ENCODE assay signal across 16 cellular contexts in genomic region chr10:33099748-33100147, GRCh38.
DNase-seq lines count a peak whose midpoint lies in the region; ATAC-seq and TF ChIP-seq lines count a peak whose summit lies in the region.
"Had no signal": no experiment of that assay in that cellular context is flagged by ENCODE, and none has a peak within 500 bp of the region (broad histone marks: within the 10 kb centered on the region; RNA-seq: fewer than 3 reads in every experiment).

No MANE protein-coding gene starts in this region.

- no peak overlapping the region for H4K5ac ChIP-seq in mesendoderm (ENCODE audit: low read length)

- H4K8ac ChIP-seq in mesendoderm (ENCODE audit: low read depth, low read length): no peak overlapping the region

- no CpG with 5 or more reads among the region's 1 CpG for WGBS in mesendoderm (ENCODE audit: extremely low coverage, insufficient coverage, low lambda C conversion rate)

- no peak overlapping the region for H3K9ac ChIP-seq in mesendoderm (ENCODE audit: low read length)

- no peaks in the 10 kb centered on the region for H3K9me2 ChIP-seq in DOHH2 (replicated peaks; ENCODE audit: control insufficient read depth, low read length)

- H3F3A ChIP-seq in DOHH2 (ENCODE audit: control insufficient read depth, insufficient read depth): peaks cover 53% of the 10 kb centered on the region

- no peak overlapping the region for H3K4me3 Mint-ChIP-seq in activated CD8-positive, alpha-beta T cell treated with anti-CD3 and anti-CD28 coated beads for 36 hours
- H3K4me3 Mint-ChIP-seq in osteocyte (ENCODE audit: unreplicated experiment): no peak overlapping the region
- H3K4me3 Mint-ChIP-seq: nephron had no signal

- H2AK5ac ChIP-seq in mesendoderm (ENCODE audit: low read length): no peak overlapping the region

- no peak overlapping the region for H2BK120ac ChIP-seq in mesendoderm (ENCODE audit: low read depth, low read length)

- H4K20me1 ChIP-seq in DOHH2 (ENCODE audit: control insufficient read depth, insufficient read depth, low read depth, low read length): no peaks in the 10 kb centered on the region

- no peak overlapping the region for H2BK5ac ChIP-seq in mesendoderm (ENCODE audit: low read length)

- H3K4me1 ChIP-seq in DOHH2 (ENCODE audit: control insufficient read depth, low read length): peaks cover 82% of the 10 kb centered on the region
- H3K4me1 ChIP-seq in mesendoderm (ENCODE audit: control insufficient read depth, low read depth, low read length): no peaks in the 10 kb centered on the region
- H3K4me1 ChIP-seq: ascending aorta, HAP-1, uterus had no signal

- POLR2A ChIA-PET in activated CD8-positive, alpha-beta T cell treated with anti-CD3 and anti-CD28 coated beads for 36 hours (lab: Charles Lee): no interaction called here

- peaks cover 18% of the 10 kb centered on the region for H3K9me3 Mint-ChIP-seq in activated CD8-positive, alpha-beta T cell treated with anti-CD3 and anti-CD28 coated beads for 36 hours
- peaks cover 16% of the 10 kb centered on the region for H3K9me3 Mint-ChIP-seq in osteocyte (ENCODE audit: unreplicated experiment)

- CTCF ChIA-PET in activated CD8-positive, alpha-beta T cell treated with anti-CD3 and anti-CD28 coated beads for 36 hours (lab: Charles Lee): interaction anchor here (1.7 kb wide), 1 partner anchor 15 kb away, joined by 3 read pairs; no protein-coding TSS in a partner anchor

- DNase-seq in AG08396 (ENCODE audit: low spot score): peak; percentile 51
- no peak for DNase-seq in activated CD8-positive, alpha-beta T cell treated with anti-CD3 and anti-CD28 coated beads for 36 hours
- DNase-seq in fibroblast of peridontal ligament (ENCODE audit: extremely low read depth): peak; percentile 81
- no peak for DNase-seq in mesendoderm
- DNase-seq in osteocyte (ENCODE audit: extremely low spot score, unreplicated experiment): no peak
- DNase-seq in Right ventricle myocardium inferior (ENCODE audit: missing footprints): no peak
- no peak for DNase-seq in GM20000 (ENCODE audit: low spot score)
- DNase-seq: activated CD8-positive, alpha-beta memory T cell treated with anti-CD3 and anti-CD28 coated beads, Interleukin-2, amount 50 U/mL, for 4 hours; left colon; SHP77; stimulated activated CD4-positive, alpha-beta T cell treated with anti-CD3 and anti-CD28 coated beads, Interleukin-2, amount 100 ng/mL, for 48 hours; uterus had no signal

- peak overlapping the region; percentile 51 for H3K27ac Mint-ChIP-seq in activated CD8-positive, alpha-beta T cell treated with anti-CD3 and anti-CD28 coated beads for 36 hours
- no peak overlapping the region for H3K27ac Mint-ChIP-seq in osteocyte (ENCODE audit: unreplicated experiment)
- H3K27ac Mint-ChIP-seq: nephron had no signal

- intact Hi-C loops in activated CD8-positive, alpha-beta T cell treated with anti-CD3 and anti-CD28 coated beads for 36 hours (cut with micrococcal nuclease): no loop called here
- intact Hi-C loops in Right ventricle myocardium inferior (cut with DNase I): no loop called here

- H3K4me2 ChIP-seq in DOHH2 (ENCODE audit: low read length) (peak overlapping the region; percentile 67), mesendoderm (ENCODE audit: low read length) (no peak overlapping the region)

- no peak overlapping the region for H3K18ac ChIP-seq in mesendoderm (ENCODE audit: low read length)

- H3K27me3 ChIP-seq in DOHH2 (ENCODE audit: control insufficient read depth, low read length): no peaks in the 10 kb centered on the region
- H3K27me3 ChIP-seq in mesendoderm (ENCODE audit: insufficient read depth, low read length, poor library complexity): no peaks in the 10 kb centered on the region
- H3K27me3 ChIP-seq: ascending aorta, uterus had no signal

- H3K27ac ChIP-seq in DOHH2 (ENCODE audit: low read depth, low read length) (peak overlapping the region; percentile 98), mesendoderm (ENCODE audit: low read depth, low read length) (no peak overlapping the region)
- H3K27ac ChIP-seq: ascending aorta, uterus had no signal

- TF ChIP-seq CTCF in DOHH2 (IDR thresholded peaks at IDR 0.05; ENCODE audit: low read depth, low read length, poor library complexity, severe bottlenecking) (no peak), osteocyte (IDR thresholded peaks at IDR 0.05) (no peak), GM20000 (IDR thresholded peaks at IDR 0.05; ENCODE audit: extremely low read depth, missing control alignments) (no peak)
- TF ChIP-seq CTCF in activated CD8-positive, alpha-beta T cell treated with anti-CD3 and anti-CD28 coated beads for 36 hours (IDR thresholded peaks at IDR 0.05): no peak

- peaks cover 26% of the 10 kb centered on the region for H3K4me1 Mint-ChIP-seq in activated CD8-positive, alpha-beta T cell treated with anti-CD3 and anti-CD28 coated beads for 36 hours (ENCODE audit: low read depth)
- no peaks in the 10 kb centered on the region for H3K4me1 Mint-ChIP-seq in osteocyte (ENCODE audit: unreplicated experiment)
- H3K4me1 Mint-ChIP-seq: nephron had no signal

- peaks cover 2% of the 10 kb centered on the region for H3K27me3 Mint-ChIP-seq in activated CD8-positive, alpha-beta T cell treated with anti-CD3 and anti-CD28 coated beads for 36 hours
- no peaks in the 10 kb centered on the region for H3K27me3 Mint-ChIP-seq in osteocyte (ENCODE audit: unreplicated experiment)

- H3K4me3 ChIP-seq in DOHH2 (ENCODE audit: low read length) (peak overlapping the region; percentile 57), mesendoderm (ENCODE audit: low read length) (no peak overlapping the region)
- H3K4me3 ChIP-seq: ascending aorta, HAP-1, uterus had no signal

- peaks cover 4% of the 10 kb centered on the region for H3K36me3 Mint-ChIP-seq in activated CD8-positive, alpha-beta T cell treated with anti-CD3 and anti-CD28 coated beads for 36 hours (ENCODE audit: low read depth)
- peaks cover 2% of the 10 kb centered on the region for H3K36me3 Mint-ChIP-seq in osteocyte (ENCODE audit: unreplicated experiment)

- H3K4ac ChIP-seq in mesendoderm (ENCODE audit: low read depth, low read length): no peak overlapping the region

- H3K79me2 ChIP-seq in DOHH2 (ENCODE audit: control insufficient read depth, low read length) (no peaks in the 10 kb centered on the region), mesendoderm (ENCODE audit: control insufficient read depth, insufficient read depth, low read length) (no peaks in the 10 kb centered on the region)

- H3K36me3 ChIP-seq in DOHH2 (ENCODE audit: control insufficient read depth, low read length) (peaks cover 20% of the 10 kb centered on the region), mesendoderm (ENCODE audit: control insufficient read depth, insufficient read depth, low read length) (no peaks in the 10 kb centered on the region)
- H3K36me3 ChIP-seq: ascending aorta, HAP-1, uterus had no signal

- no peak overlapping the region for H3K56ac ChIP-seq in mesendoderm (ENCODE audit: low read length)

- H3K23ac ChIP-seq in mesendoderm (ENCODE audit: low read length): no peak overlapping the region

- ATAC-seq in activated CD8-positive, alpha-beta T cell treated with anti-CD3 and anti-CD28 coated beads for 36 hours: peak; percentile 40
- ATAC-seq in Right ventricle myocardium inferior: no peak
- ATAC-seq: left colon had no signal

- no peaks in the 10 kb centered on the region for H3K79me1 ChIP-seq in mesendoderm (ENCODE audit: low read length)

- H2BK15ac ChIP-seq in mesendoderm (replicated peaks; ENCODE audit: low read depth): no peak overlapping the region

- peaks cover 27% of the 10 kb centered on the region for H3K9me3 ChIP-seq in DOHH2 (ENCODE audit: control insufficient read depth, insufficient read depth, low read length)
- H3K9me3 ChIP-seq: ascending aorta, uterus had no signal

Comparison
In these comparisons a context has a peak if more than half of its experiments do, and no peak if none do; other contexts are left out.
1. DNase-seq: peak in AG08396 (single experiment) and fibroblast of peridontal ligament (single experiment); none in activated CD8-positive, alpha-beta T cell treated with anti-CD3 and anti-CD28 coated beads for 36 hours (single experiment), mesendoderm (single experiment), osteocyte (single experiment), Right ventricle myocardium inferior (single experiment) and GM20000 (single experiment).